ENCODE assay signal across 19 cellular contexts in genomic region chr20:44599715-44600114, GRCh38. TPM values are rescaled to one million over a fixed set of nuclear protein-coding genes. Genes with fewer than 3 reads are reported as not detected.
DNase-seq lines count a peak whose midpoint lies in the region; ATAC-seq, FAIRE-seq and TF ChIP-seq lines count a peak whose summit lies in the region.
"Had no signal": no experiment of that assay in that cellular context is flagged by ENCODE, and none has a peak within 500 bp of the region (broad histone marks: within the 10 kb centered on the region; RNA-seq: fewer than 3 reads in every experiment).

No MANE protein-coding gene starts in this region.

- no peaks in the 10 kb centered on the region for H3K36me3 ChIP-seq in CD4-positive, CD25-positive, alpha-beta regulatory T cell (ENCODE audit: control insufficient read depth, insufficient read depth, low read length)
- no peaks in the 10 kb centered on the region for H3K36me3 ChIP-seq in SU-DHL-6 (ENCODE audit: low read length)
- no peaks in the 10 kb centered on the region for H3K36me3 ChIP-seq in lower lobe of right lung
- H3K36me3 ChIP-seq in spleen: no peaks in the 10 kb centered on the region
- no peaks in the 10 kb centered on the region for H3K36me3 ChIP-seq in kidney (ENCODE audit: control insufficient read depth in 1 of 2, insufficient read depth in 2 of 2, low read length in 2 of 2)

- no peaks in the 10 kb centered on the region for H3K27me3 ChIP-seq in CD4-positive, CD25-positive, alpha-beta regulatory T cell (ENCODE audit: control insufficient read depth, insufficient read depth, low read length)
- H3K27me3 ChIP-seq in SU-DHL-6 (ENCODE audit: low read length) (no peaks in the 10 kb centered on the region), lower lobe of right lung (ENCODE audit: low read depth) (no peaks in the 10 kb centered on the region), spleen (replicated peaks in 1 of 7) (no peaks in the 10 kb centered on the region)

- no peaks in the 10 kb centered on the region for H3K9me3 ChIP-seq in CD4-positive, CD25-positive, alpha-beta regulatory T cell (ENCODE audit: control insufficient read depth in 2 of 2, low read length in 2 of 2)
- no peaks in the 10 kb centered on the region for H3K9me3 ChIP-seq in SU-DHL-6 (ENCODE audit: insufficient read depth, low read length)
- no peaks in the 10 kb centered on the region for H3K9me3 ChIP-seq in lower lobe of right lung
- H3K9me3 ChIP-seq in spleen: no peaks in the 10 kb centered on the region
- H3K9me3 ChIP-seq in kidney (ENCODE audit: control insufficient read depth in 1 of 2, low read length in 2 of 2): no peaks in the 10 kb centered on the region

- intact Hi-C loops in lower lobe of right lung (cut with DNase I) (no loop called here), spleen (cut with DNase I; ENCODE audit: low total_unique reads) (no loop called here), kidney (cut with DNase I) (no loop called here)

- H3K9me2 ChIP-seq in SU-DHL-6 (replicated peaks; ENCODE audit: insufficient read depth, low read length): no peaks in the 10 kb centered on the region

- H3K27ac ChIP-seq in CD4-positive, CD25-positive, alpha-beta regulatory T cell (ENCODE audit: insufficient read depth, low read length, poor library complexity, severe bottlenecking): no peak overlapping the region
- H3K27ac ChIP-seq in SU-DHL-6 (ENCODE audit: low read depth, low read length) (peak overlapping the region; percentile 51), lower lobe of right lung (peak overlapping the region; percentile 77), spleen (peak overlapping the region; percentile 37 to 87 (median 76)), kidney (ENCODE audit: low read depth in 2 of 2, low read length in 2 of 2) (peak overlapping the region in 1 of 2 donors; percentile 20)

- no peak for DNase-seq in CD4-positive, CD25-positive, alpha-beta regulatory T cell
- DNase-seq in lower lobe of right lung (no peak), spleen (no peak), kidney (no peak), GM10248 (ENCODE audit: extremely low spot score) (no peak), DMS53 treated with DMSO at 0.1 percent for 48 hours (lab: John Stamatoyannopoulos, UW; ENCODE audit: unreplicated experiment) (no peak), GM10266 (ENCODE audit: extremely low spot score) (no peak)
- DNase-seq: activated naive CD4-positive, alpha-beta T cell; AML-193; caudate nucleus; glutamatergic neuron; MV-4-11; NK-92 treated with Interleukin-12 subunit alpha and Interleukin-12 subunit beta, amount 100 ng/mL, for 24 hours; retina; stimulated activated naive CD4-positive, alpha-beta T cell had no signal

- ATAC-seq in CD4-positive, CD25-positive, alpha-beta regulatory T cell (ENCODE audit: low read depth in 2 of 2): no peak
- no peak for ATAC-seq in lower lobe of right lung

- H3K36me3 Mint-ChIP-seq in CD4-positive, CD25-positive, alpha-beta regulatory T cell: no peaks in the 10 kb centered on the region

- H3K27me3 Mint-ChIP-seq in CD4-positive, CD25-positive, alpha-beta regulatory T cell: no peaks in the 10 kb centered on the region

- H3K27ac Mint-ChIP-seq in CD4-positive, CD25-positive, alpha-beta regulatory T cell: peak overlapping the region in 2 of 3 donors; percentile 38 to 68

- peaks cover 5 to 13% (median 8%) of the 10 kb centered on the region in 4 donors for H3K4me1 Mint-ChIP-seq in CD4-positive, CD25-positive, alpha-beta regulatory T cell

- H3K9me3 Mint-ChIP-seq in CD4-positive, CD25-positive, alpha-beta regulatory T cell: no peaks in the 10 kb centered on the region

- peaks cover 5% of the 10 kb centered on the region for H3F3A ChIP-seq in SU-DHL-6 (ENCODE audit: insufficient read depth)

- TF ChIP-seq CTCF in SU-DHL-6 (IDR thresholded peaks at IDR 0.05; ENCODE audit: insufficient read depth, low read length, poor library complexity, severe bottlenecking) (no peak), lower lobe of right lung (IDR thresholded peaks at IDR 0.05) (no peak), spleen (IDR thresholded peaks at IDR 0.05 in 8 of 11, conservative IDR thresholded peaks at IDR 0.05 in 3 of 11) (no peak), kidney (IDR thresholded peaks at IDR 0.05; ENCODE audit: borderline replicate concordance, extremely low read depth, insufficient read depth) (no peak), GM10248 (IDR thresholded peaks at IDR 0.05; ENCODE audit: control extremely low read depth, extremely low read depth, low read depth, missing control alignments) (no peak), GM10266 (IDR thresholded peaks at IDR 0.05; ENCODE audit: control insufficient read depth, insufficient read depth, low read depth, missing control alignments) (no peak)

- no peak overlapping the region for H2AFZ ChIP-seq in SU-DHL-6 (ENCODE audit: low read depth, low read length, severe bottlenecking)

- CTCF ChIA-PET in GM10248 (lab: Yijun Ruan, JAX): interaction anchor here (0.9 to 6.0 kb wide), 6 partner anchors 9 to 215 kb away, joined by 3 to 65 read pairs (median 4); no protein-coding TSS in a partner anchor

- H3K9ac ChIP-seq in SU-DHL-6 (ENCODE audit: low read length) (no peak overlapping the region), kidney (ENCODE audit: low read length in 2 of 2) (no peak overlapping the region)

- peaks cover 14% of the 10 kb centered on the region; the same call in 1 of the 2 replicates for H3K79me2 ChIP-seq in SU-DHL-6 (ENCODE audit: insufficient read depth, low read length)

- TF ChIP-seq POLR2A in spleen (IDR thresholded peaks at IDR 0.05): no peak

- 26 to 67% (median 42%) methylated on average over 1 of the region's 1 CpG for WGBS in spleen, 5 donors

- H3K4me2 ChIP-seq in SU-DHL-6 (ENCODE audit: low read depth, low read length, poor library complexity, severe bottlenecking): peak overlapping the region; percentile 7

- no peaks in the 10 kb centered on the region for H4K20me1 ChIP-seq in SU-DHL-6 (ENCODE audit: low read depth, low read length)

- no peak overlapping the region for H3K4me3 Mint-ChIP-seq in CD4-positive, CD25-positive, alpha-beta regulatory T cell

- POLR2A ChIA-PET in GM10248 (lab: Yijun Ruan, JAX): no interaction called here

- H3K4me3 ChIP-seq in CD4-positive, CD25-positive, alpha-beta regulatory T cell (ENCODE audit: low read depth, low read length): no peak overlapping the region
- H3K4me3 ChIP-seq in SU-DHL-6 (ENCODE audit: insufficient read depth, low read length, poor library complexity, severe bottlenecking) (no peak overlapping the region), lower lobe of right lung (no peak overlapping the region), spleen (peak overlapping the region in 2 of 8 donors; percentile 22 to 56), kidney (ENCODE audit: low read length in 2 of 2) (no peak overlapping the region)
- H3K4me3 ChIP-seq: SK-N-MC had no signal

- no peaks in the 10 kb centered on the region for H3K4me1 ChIP-seq in CD4-positive, CD25-positive, alpha-beta regulatory T cell (ENCODE audit: control insufficient read depth, insufficient read depth, low read length, poor library complexity, severe bottlenecking)
- H3K4me1 ChIP-seq in lower lobe of right lung (peaks cover 84% of the 10 kb centered on the region), spleen (peaks cover 54 to 100% (median 91%) of the 10 kb centered on the region in 6 donors), kidney (ENCODE audit: control insufficient read depth in 1 of 2, insufficient read depth in 1 of 2, low read depth in 1 of 2, low read length in 2 of 2) (peaks cover 13 to 38% of the 10 kb centered on the region in 2 donors)

- no peak for FAIRE-seq in kidney (lab: Jason Lieb, UNC)
- FAIRE-seq: endometrium, islet of Langerhans had no signal

RNA-seq across cellular contexts. Expression of gene PKIG, which starts 17.3 kb away (rescaled TPM):
- total RNA-seq in CD4-positive, CD25-positive, alpha-beta regulatory T cell: 0.44 TPM
- 1 to 10 TPM in 3 of 4 donors, under 1 TPM in 1; 0.73 to 1.6 (median 1.1) TPM for polyA plus RNA-seq in CD4-positive, CD25-positive, alpha-beta regulatory T cell
- total RNA-seq in lower lobe of right lung: 61.6 TPM
- total RNA-seq in spleen: 10 to 100 TPM; 37.5 to 82.6 (median 47.6) TPM
- 10 to 100 TPM; 64.6 to 82.1 (median 74.9) TPM for polyA plus RNA-seq in spleen
- 71.1 TPM for total RNA-seq in kidney
- polyA plus RNA-seq in kidney (ENCODE audit: insufficient read depth, low read depth, low replicate concordance): 150 TPM

RNA-seq across cellular contexts. Expression of gene ADA, which starts 51.8 kb away (rescaled TPM):
- 39.6 TPM for total RNA-seq in CD4-positive, CD25-positive, alpha-beta regulatory T cell
- polyA plus RNA-seq in CD4-positive, CD25-positive, alpha-beta regulatory T cell: 10 to 100 TPM; 28.1 to 41.3 (median 37.4) TPM
- total RNA-seq in lower lobe of right lung: 7.7 TPM
- 10 to 100 TPM; 18.8 to 30.4 (median 21.0) TPM for total RNA-seq in spleen
- polyA plus RNA-seq in spleen: 10 to 100 TPM; 14.8 to 25.0 (median 24.1) TPM
- 6.5 TPM for total RNA-seq in kidney
- 3.1 TPM for polyA plus RNA-seq in kidney (ENCODE audit: insufficient read depth, low read depth, low replicate concordance)

Comparison
In these comparisons a context has a peak if more than half of its experiments do, and no peak if none do; other contexts are left out.
1. RNA of gene PKIG, which starts 17.3 kb away (total RNA-seq): 71.1 TPM in kidney (single experiment), 61.6 TPM in lower lobe of right lung (single experiment) and 37.5 to 82.6 TPM in spleen; 0.44 TPM in CD4-positive, CD25-positive, alpha-beta regulatory T cell (single experiment); every median in the first group is over 10 times any median in the second.